23 cellular contexts compared by ENCODE assay signal in the genomic region with DNA sequence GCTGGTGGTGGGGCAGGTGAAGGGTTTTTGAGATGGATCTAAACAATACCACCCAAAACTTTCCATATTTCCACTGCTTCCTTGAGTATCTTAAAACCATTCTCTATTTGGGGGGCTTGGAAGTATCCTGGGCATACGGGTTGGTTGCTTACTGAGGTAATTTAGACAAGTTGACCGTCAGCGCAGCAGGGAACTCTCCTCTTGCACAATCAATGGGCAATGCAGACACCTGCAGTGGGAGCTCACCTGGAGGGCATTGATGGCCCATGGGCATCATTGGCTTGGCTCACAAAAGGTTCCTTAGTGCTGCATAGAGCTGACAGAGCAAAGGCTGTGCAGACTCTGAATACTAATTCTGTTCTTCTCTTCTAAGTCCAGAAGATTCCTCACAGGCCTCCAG.
"Had no signal": no experiment of that assay in that cellular context is flagged by ENCODE, and none has a peak within 500 bp of the region (broad histone marks: within the 10 kb centered on the region; RNA-seq: fewer than 3 reads in every experiment).

No MANE protein-coding gene starts in this region.

- H3K9me3 ChIP-seq: colonic mucosa, esophagus muscularis mucosa, gastroesophageal sphincter, heart left ventricle, left ventricle myocardium inferior, lower lobe of right lung, mucosa of descending colon had no signal

- H3K36me3 ChIP-seq: colonic mucosa, esophagus muscularis mucosa, gastroesophageal sphincter, heart left ventricle, left ventricle myocardium inferior, lower lobe of right lung had no signal

- FAIRE-seq: endothelial cell of umbilical vein, frontal cortex, kidney had no signal

- H3K79me2 ChIP-seq: hepatocyte had no signal

- DNase-seq: colonic mucosa; cortex of kidney; effector CD8-positive, alpha-beta T cell; effector memory CD8-positive, alpha-beta T cell; foreskin keratinocyte; heart left ventricle; hypothalamus; immature natural killer cell; islet precursor cell; kidney; kidney glomerular epithelial cell; left colon; left ventricle myocardium inferior; lower lobe of right lung; mesenchymal stem cell; mucosa of descending colon; naive B cell had no signal

- H3K27me3 ChIP-seq: colonic mucosa, esophagus muscularis mucosa, foreskin keratinocyte, gastroesophageal sphincter, heart left ventricle, hepatocyte had no signal

- H3K4me3 ChIP-seq: colonic mucosa, esophagus muscularis mucosa, gastroesophageal sphincter, heart left ventricle, hepatocyte, left ventricle myocardium inferior, lower lobe of right lung, mucosa of descending colon had no signal

- H3K4me2 ChIP-seq: hepatocyte had no signal

- ATAC-seq: effector memory CD8-positive, alpha-beta T cell; foreskin keratinocyte; gastroesophageal sphincter; heart left ventricle; left colon; left lobe of liver; lower lobe of right lung; mucosa of descending colon had no signal

- H2AFZ ChIP-seq: hepatocyte had no signal

- H3K4me1 ChIP-seq: colonic mucosa, esophagus muscularis mucosa, foreskin keratinocyte, gastroesophageal sphincter, left ventricle myocardium inferior, lower lobe of right lung had no signal

- H3K27ac ChIP-seq: colonic mucosa, esophagus muscularis mucosa, foreskin keratinocyte, gastroesophageal sphincter, heart left ventricle, hepatocyte, left ventricle myocardium inferior, lower lobe of right lung had no signal
